1 cellular context compared by ENCODE assay signal in the genomic region with DNA sequence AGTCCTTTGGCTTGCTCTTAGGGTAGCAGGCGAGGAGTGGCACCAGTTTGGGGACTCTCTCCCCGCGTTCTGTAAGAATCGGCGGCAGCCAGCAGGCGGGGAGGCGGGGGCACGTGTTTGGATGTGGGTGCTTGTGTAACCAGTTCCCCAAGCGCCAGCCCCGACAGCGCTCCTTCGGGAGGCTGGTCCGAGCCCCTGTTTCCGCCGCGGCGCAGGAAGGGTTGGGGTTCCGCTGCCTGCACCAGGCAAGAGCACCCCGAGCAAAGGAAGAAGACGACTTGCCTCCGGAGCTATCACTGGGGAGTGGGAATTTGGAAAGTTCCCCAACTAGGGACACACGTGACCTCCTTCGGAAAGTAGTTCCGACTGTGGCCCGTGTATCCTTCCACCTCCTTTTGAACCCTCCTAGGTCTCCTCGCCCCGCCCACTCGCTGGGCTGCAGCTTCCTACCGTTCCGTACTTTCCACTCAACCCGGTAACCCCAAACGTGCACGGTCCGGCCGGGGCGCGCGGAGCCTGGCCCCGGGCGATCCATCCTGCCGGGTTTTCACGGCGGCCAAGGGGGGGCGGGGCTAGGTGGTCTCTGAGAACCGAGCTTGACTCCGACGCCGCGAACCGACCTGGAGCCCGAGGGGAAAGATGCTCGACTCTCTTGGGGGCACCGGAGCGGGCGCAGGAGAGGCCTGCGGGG.
TF ChIP-seq lines count a peak whose summit lies in the region.

No MANE protein-coding gene starts in this region.

TF ChIP-seq in HepG2, 621 proteins besides CTCF, POLR2A, EP300 and RAD21 (continues in another document):
- TF ChIP-seq PPARG (CRISPR knock-in tag; conservative IDR thresholded peaks at IDR 0.05) (peak; percentile 62), SRF (IDR thresholded peaks at IDR 0.05; ENCODE audit: low read depth, low read length) (peak; percentile 40; the same call in 1 of the 2 replicates), KIAA2018 (CRISPR knock-in tag; IDR thresholded peaks at IDR 0.05; ENCODE audit: borderline replicate concordance) (no peak), ZNF383 (CRISPR knock-in tag; IDR thresholded peaks at IDR 0.05; ENCODE audit: borderline replicate concordance) (no peak), KDM4B (CRISPR knock-in tag; IDR thresholded peaks at IDR 0.05) (no peak; the same call in 1 of the 2 replicates), ZNF646 (CRISPR knock-in tag; IDR thresholded peaks at IDR 0.05) (peak; percentile 40; the same call in 1 of the 2 replicates), HBP1 (CRISPR knock-in tag; IDR thresholded peaks at IDR 0.05; ENCODE audit: low read depth) (peak; percentile 66), ZNF281 (CRISPR knock-in tag; IDR thresholded peaks at IDR 0.05; ENCODE audit: borderline replicate concordance) (peak; percentile 64; the same call in 1 of the 2 replicates), HNRNPL (IDR thresholded peaks at IDR 0.05; ENCODE audit: low read depth, low read length) (no peak; the same call in 1 of the 2 replicates)
- TF ChIP-seq, protein P1, sequence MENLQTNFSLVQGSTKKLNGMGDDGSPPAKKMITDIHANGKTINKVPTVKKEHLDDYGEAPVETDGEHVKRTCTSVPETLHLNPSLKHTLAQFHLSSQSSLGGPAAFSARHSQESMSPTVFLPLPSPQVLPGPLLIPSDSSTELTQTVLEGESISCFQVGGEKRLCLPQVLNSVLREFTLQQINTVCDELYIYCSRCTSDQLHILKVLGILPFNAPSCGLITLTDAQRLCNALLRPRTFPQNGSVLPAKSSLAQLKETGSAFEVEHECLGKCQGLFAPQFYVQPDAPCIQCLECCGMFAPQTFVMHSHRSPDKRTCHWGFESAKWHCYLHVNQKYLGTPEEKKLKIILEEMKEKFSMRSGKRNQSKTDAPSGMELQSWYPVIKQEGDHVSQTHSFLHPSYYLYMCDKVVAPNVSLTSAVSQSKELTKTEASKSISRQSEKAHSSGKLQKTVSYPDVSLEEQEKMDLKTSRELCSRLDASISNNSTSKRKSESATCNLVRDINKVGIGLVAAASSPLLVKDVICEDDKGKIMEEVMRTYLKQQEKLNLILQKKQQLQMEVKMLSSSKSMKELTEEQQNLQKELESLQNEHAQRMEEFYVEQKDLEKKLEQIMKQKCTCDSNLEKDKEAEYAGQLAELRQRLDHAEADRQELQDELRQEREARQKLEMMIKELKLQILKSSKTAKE (CRISPR knock-in tag; IDR thresholded peaks at IDR 0.05; ENCODE audit: borderline replicate concordance) = peak; percentile 58
- TF ChIP-seq, protein P2, sequence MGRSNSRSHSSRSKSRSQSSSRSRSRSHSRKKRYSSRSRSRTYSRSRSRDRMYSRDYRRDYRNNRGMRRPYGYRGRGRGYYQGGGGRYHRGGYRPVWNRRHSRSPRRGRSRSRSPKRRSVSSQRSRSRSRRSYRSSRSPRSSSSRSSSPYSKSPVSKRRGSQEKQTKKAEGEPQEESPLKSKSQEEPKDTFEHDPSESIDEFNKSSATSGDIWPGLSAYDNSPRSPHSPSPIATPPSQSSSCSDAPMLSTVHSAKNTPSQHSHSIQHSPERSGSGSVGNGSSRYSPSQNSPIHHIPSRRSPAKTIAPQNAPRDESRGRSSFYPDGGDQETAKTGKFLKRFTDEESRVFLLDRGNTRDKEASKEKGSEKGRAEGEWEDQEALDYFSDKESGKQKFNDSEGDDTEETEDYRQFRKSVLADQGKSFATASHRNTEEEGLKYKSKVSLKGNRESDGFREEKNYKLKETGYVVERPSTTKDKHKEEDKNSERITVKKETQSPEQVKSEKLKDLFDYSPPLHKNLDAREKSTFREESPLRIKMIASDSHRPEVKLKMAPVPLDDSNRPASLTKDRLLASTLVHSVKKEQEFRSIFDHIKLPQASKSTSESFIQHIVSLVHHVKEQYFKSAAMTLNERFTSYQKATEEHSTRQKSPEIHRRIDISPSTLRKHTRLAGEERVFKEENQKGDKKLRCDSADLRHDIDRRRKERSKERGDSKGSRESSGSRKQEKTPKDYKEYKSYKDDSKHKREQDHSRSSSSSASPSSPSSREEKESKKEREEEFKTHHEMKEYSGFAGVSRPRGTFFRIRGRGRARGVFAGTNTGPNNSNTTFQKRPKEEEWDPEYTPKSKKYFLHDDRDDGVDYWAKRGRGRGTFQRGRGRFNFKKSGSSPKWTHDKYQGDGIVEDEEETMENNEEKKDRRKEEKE (IDR thresholded peaks at IDR 0.05) = no peak
